Comparison of ENCODE assay signal across 24 cellular contexts in the genomic region with DNA sequence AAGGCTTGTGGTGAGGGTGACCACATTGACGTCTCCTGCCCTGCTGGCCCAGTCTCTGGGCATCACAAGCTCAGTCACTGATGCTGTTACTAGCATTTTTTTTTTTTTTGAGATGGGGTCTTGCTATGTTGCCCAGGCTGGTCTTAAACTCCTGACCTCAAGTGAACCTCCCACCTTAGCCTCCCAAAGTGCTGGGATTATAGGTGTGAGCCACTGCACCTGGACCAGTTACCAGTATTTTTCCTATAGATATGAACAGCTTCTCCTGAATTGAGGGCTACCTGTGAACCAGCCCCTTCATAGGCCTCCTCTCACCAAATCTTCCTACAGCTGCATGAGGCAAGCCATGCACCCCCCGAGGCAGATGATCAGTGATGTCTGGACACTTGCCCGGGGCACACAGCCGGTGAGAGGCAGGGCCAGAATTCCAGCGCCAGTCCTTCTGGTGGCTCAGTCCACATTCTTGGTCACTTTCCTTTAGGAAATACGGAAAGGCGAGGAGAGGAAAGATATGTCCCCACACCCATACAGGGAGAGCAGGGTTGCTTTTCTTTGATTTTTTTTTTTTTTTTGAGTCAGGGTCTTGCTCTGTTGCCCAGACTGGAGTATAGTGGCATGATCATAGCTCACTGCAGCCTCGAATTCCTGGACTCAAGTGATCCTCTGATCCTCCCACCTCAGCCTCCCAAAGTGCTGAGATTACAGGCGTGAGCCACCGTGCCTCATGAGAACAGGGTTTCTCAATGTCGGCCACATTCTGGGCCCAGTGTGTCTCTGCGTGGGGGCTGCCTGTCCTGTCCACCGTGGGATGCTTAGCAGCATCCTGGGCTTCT. TPM values are rescaled to one million over a fixed set of nuclear protein-coding genes. Genes with fewer than 3 reads are reported as not detected.
DNase-seq lines count a peak whose midpoint lies in the region; ATAC-seq and TF ChIP-seq lines count a peak whose summit lies in the region.
"Had no signal": no experiment of that assay in that cellular context is flagged by ENCODE, and none has a peak within 500 bp of the region (broad histone marks: within the 10 kb centered on the region; RNA-seq: fewer than 3 reads in every experiment).

No MANE protein-coding gene starts in this region.

- DNase-seq in GM23248: peak; percentile 35
- peak; percentile 23 for DNase-seq in RPMI7951 (ENCODE audit: low read depth)
- DNase-seq in type B pancreatic cell (ENCODE audit: extremely low spot score, unreplicated experiment): no peak
- DNase-seq in effector memory CD8-positive, alpha-beta T cell: no peak
- DNase-seq in NK-92 treated with Interleukin-12 subunit alpha and Interleukin-12 subunit beta, amount 100 ng/mL, for 24 hours (lab: John Stamatoyannopoulos, UW): no peak
- no peak for DNase-seq in GM20000 (ENCODE audit: low spot score)
- DNase-seq: C1 segment of cervical spinal cord; CD4-positive, alpha-beta memory T cell; COR-L47; DMS53; GOT3; KG1; MG63; NCI-H1105 treated with DMSO at 0.1 percent for 48 hours; NCI-H146; NCI-H2029; NCI-H524 treated with DMSO at 0.1 percent for 48 hours; NCI-H774; PC-3; Right ventricle myocardium superior; RPMI8226 had no signal

- H3K27ac Mint-ChIP-seq in nephron: peak overlapping the region; percentile 21 to 91 (median 53)
- H3K27ac Mint-ChIP-seq in type B pancreatic cell: peak overlapping the region; percentile 65
- H3K27ac Mint-ChIP-seq in effector memory CD8-positive, alpha-beta T cell: no peak overlapping the region
- H3K27ac Mint-ChIP-seq: CD4-positive, alpha-beta memory T cell had no signal

- no peaks in the 10 kb centered on the region for H3K36me3 Mint-ChIP-seq in nephron (ENCODE audit: low read depth)
- no peaks in the 10 kb centered on the region for H3K36me3 Mint-ChIP-seq in type B pancreatic cell
- no peaks in the 10 kb centered on the region for H3K36me3 Mint-ChIP-seq in effector memory CD8-positive, alpha-beta T cell (ENCODE audit: insufficient read depth)
- H3K36me3 Mint-ChIP-seq: CD4-positive, alpha-beta memory T cell had no signal

- 60 to 62% methylated on average over 13 of the region's 13 CpGs for WGBS in GM23248 (ENCODE audit: low coverage in 1 of 2, low lambda C conversion rate in 2 of 2, missing lambda C conversion rate in 2 of 2), 2 experiments

- H3K27me3 ChIP-seq in GM23248 (replicated peaks; ENCODE audit: insufficient read depth): no peaks in the 10 kb centered on the region
- H3K27me3 ChIP-seq: MG63, SJSA1 had no signal

- no peak overlapping the region for H3K27ac ChIP-seq in GM23248
- H3K27ac ChIP-seq: SJSA1 had no signal

- H4K20me1 ChIP-seq in GM23248 (ENCODE audit: insufficient read depth): no peaks in the 10 kb centered on the region

- H3K4me2 ChIP-seq in GM23248 (ENCODE audit: unreplicated experiment): no peak overlapping the region
- H3K4me2 ChIP-seq: A549 had no signal

- H3K4me3 Mint-ChIP-seq in nephron (no peak overlapping the region), type B pancreatic cell (no peak overlapping the region)
- no peak overlapping the region for H3K4me3 Mint-ChIP-seq in effector memory CD8-positive, alpha-beta T cell
- H3K4me3 Mint-ChIP-seq: CD4-positive, alpha-beta memory T cell had no signal

- ATAC-seq in effector memory CD8-positive, alpha-beta T cell (replicated peaks): no peak
- ATAC-seq: A549, PC-3 had no signal

- no peaks in the 10 kb centered on the region for H3K4me1 ChIP-seq in GM23248 (ENCODE audit: insufficient read depth)
- H3K4me1 ChIP-seq: A549 had no signal

- H3K4me1 Mint-ChIP-seq in nephron (peaks cover 9% of the 10 kb centered on the region), type B pancreatic cell (ENCODE audit: unreplicated experiment) (peaks cover 13% of the 10 kb centered on the region)
- no peaks in the 10 kb centered on the region for H3K4me1 Mint-ChIP-seq in effector memory CD8-positive, alpha-beta T cell (ENCODE audit: low read depth in 2 of 2)
- H3K4me1 Mint-ChIP-seq: CD4-positive, alpha-beta memory T cell had no signal

- no peaks in the 10 kb centered on the region for H3K9me3 ChIP-seq in GM23248 (ENCODE audit: low read depth)
- H3K9me3 ChIP-seq: A549, MG63, SJSA1 had no signal

- H3K79me2 ChIP-seq in GM23248 (ENCODE audit: insufficient read depth): no peaks in the 10 kb centered on the region

- H3F3A ChIP-seq in GM23248 (ENCODE audit: insufficient read depth): no peaks in the 10 kb centered on the region

- H3K9ac ChIP-seq in GM23248: no peak overlapping the region

- no peak overlapping the region for H3K4me3 ChIP-seq in GM23248
- H3K4me3 ChIP-seq: A549, MG63, SJSA1 had no signal

- in situ Hi-C loops in GM23248 (cut with MboI): no loop called here

- no peaks in the 10 kb centered on the region for H3K9me3 Mint-ChIP-seq in nephron
- H3K9me3 Mint-ChIP-seq in type B pancreatic cell: no peaks in the 10 kb centered on the region
- H3K9me3 Mint-ChIP-seq in effector memory CD8-positive, alpha-beta T cell: no peaks in the 10 kb centered on the region
- H3K9me3 Mint-ChIP-seq: CD4-positive, alpha-beta memory T cell had no signal

- H3K9me2 ChIP-seq in GM23248 (ENCODE audit: insufficient read depth): no peaks in the 10 kb centered on the region

- H2AFZ ChIP-seq in GM23248: no peak overlapping the region

- no peaks in the 10 kb centered on the region for H3K36me3 ChIP-seq in GM23248 (ENCODE audit: low read depth)
- H3K36me3 ChIP-seq: MG63, SJSA1 had no signal

- no peak for TF ChIP-seq CTCF in nephron (IDR thresholded peaks at IDR 0.05; ENCODE audit: unreplicated experiment in 3 of 3)
- no peak for TF ChIP-seq CTCF in type B pancreatic cell (conservative IDR thresholded peaks at IDR 0.05)
- no peak for TF ChIP-seq CTCF in GM20000 (IDR thresholded peaks at IDR 0.05; ENCODE audit: extremely low read depth, missing control alignments)

- H3K27me3 Mint-ChIP-seq in nephron (ENCODE audit: low read depth): peaks cover 3% of the 10 kb centered on the region
- H3K27me3 Mint-ChIP-seq in type B pancreatic cell: no peaks in the 10 kb centered on the region
- H3K27me3 Mint-ChIP-seq in effector memory CD8-positive, alpha-beta T cell: peaks cover 0 to 12% of the 10 kb centered on the region in 2 donors

RNA-seq across cellular contexts. Expression of gene UBE2V1, which starts 50.7 kb away (rescaled TPM):
- 41.7 and 49.1 TPM in 2 replicates for total RNA-seq in GM23248 (2014; rRNA removed; shearing (Covaris generic))
- 186 and 197 TPM in 2 replicates for polyA plus RNA-seq in GM23248 (2016; fragmentation: Nextera tagmentation; extraction: Ambion mirVana)
- total RNA-seq in RPMI7951 (2014; rRNA removed; shearing (Covaris generic)): 134 and 174 TPM in 2 replicates
- total RNA-seq in type B pancreatic cell (ENCODE audit: low replicate concordance): 90.5 and 117 TPM in 2 replicates

Comparison
In these comparisons a context has a peak if more than half of its experiments do, and no peak if none do; other contexts are left out.
1. DNase-seq: peak in GM23248 (single experiment) and RPMI7951 (single experiment); none in type B pancreatic cell (single experiment), effector memory CD8-positive, alpha-beta T cell (0 of 3), NK-92 treated with Interleukin-12 subunit alpha and Interleukin-12 subunit beta, amount 100 ng/mL, for 24 hours (single experiment) and GM20000 (single experiment).
2. H3K27ac Mint-ChIP-seq: peak in nephron (3 of 3) and type B pancreatic cell (single experiment); none in effector memory CD8-positive, alpha-beta T cell (0 of 2).